Comparison of ENCODE assay signal across 11 cellular contexts in genomic region chr5:146052780-146053179, GRCh38. TPM values are rescaled to one million over a fixed set of nuclear protein-coding genes. Genes with fewer than 3 reads are reported as not detected.
DNase-seq lines count a peak whose midpoint lies in the region; ATAC-seq, FAIRE-seq and TF ChIP-seq lines count a peak whose summit lies in the region.
"Had no signal": no experiment of that assay in that cellular context is flagged by ENCODE, and none has a peak within 500 bp of the region (broad histone marks: within the 10 kb centered on the region; RNA-seq: fewer than 3 reads in every experiment).

No MANE protein-coding gene starts in this region.

- no peaks in the 10 kb centered on the region for H3K9me2 ChIP-seq in Loucy (replicated peaks; ENCODE audit: low read depth, low read length)

- H3K9ac ChIP-seq in Loucy (ENCODE audit: low read depth, low read length, poor library complexity, severe bottlenecking) (no peak overlapping the region), endodermal cell (ENCODE audit: extremely low read depth, low read length, poor library complexity, severe bottlenecking) (no peak overlapping the region)

- in situ Hi-C loops in gastrocnemius medialis (cut with MboI; ENCODE audit: low sequenced_read_pairs in 4 of 4), result loop anchor here (10.0 to 25.0 kb wide), 3 partner anchors 138 to 1848 kb away; no protein-coding TSS in a partner anchor

- DNase-seq in A549 (ENCODE audit: low read depth in 1 of 2, low spot score in 1 of 2), result no peak
- peak; percentile 72 for DNase-seq in endodermal cell
- no peak for DNase-seq in GM19238 (ENCODE audit: insufficient read length, low spot score)
- no peak for DNase-seq in SKM-1 treated with dmso at 0.1 percent for 144 hours (lab: John Stamatoyannopoulos, UW; ENCODE audit: unreplicated experiment)
- no peak for DNase-seq in gastrocnemius medialis
- no peak for DNase-seq in NCI-H1417 treated with DMSO at 0.1 percent for 48 hours (lab: John Stamatoyannopoulos, UW)
- DNase-seq: activated B cell treated with CpG ODN at 0.5 μM for 24 hours, NCI-H446 treated with DMSO at 0.1 percent for 48 hours had no signal

- ATAC-seq in A549, result peak; percentile 44 to 70; a peak in 3 of 6 replicates
- no peak for ATAC-seq in gastrocnemius medialis

- peak; percentile 49 to 66; a peak in 4 of 5 replicates for TF ChIP-seq RAD21 in A549 (conservative IDR thresholded peaks at IDR 0.05 in 1 of 2, IDR thresholded peaks at IDR 0.05 in 1 of 2)

- TF ChIP-seq CTCF in A549 (IDR thresholded peaks at IDR 0.05) (peak; percentile 43), GM12872 (IDR thresholded peaks at IDR 0.05; ENCODE audit: insufficient read depth, low read depth, low read length) (peak; percentile 35), Loucy (conservative IDR thresholded peaks at IDR 0.05; ENCODE audit: low read length) (peak; percentile 77), endodermal cell (conservative IDR thresholded peaks at IDR 0.05) (peak; percentile 75), gastrocnemius medialis (IDR thresholded peaks at IDR 0.05 in 4 of 5, conservative IDR thresholded peaks at IDR 0.05 in 1 of 5) (no peak)

- H2AFZ ChIP-seq in Loucy (ENCODE audit: low read length), result peak overlapping the region; percentile 71

- no peaks in the 10 kb centered on the region for H3K27me3 Mint-ChIP-seq in endodermal cell (ENCODE audit: insufficient read depth)

- no peak for FAIRE-seq in A549 (lab: Jason Lieb, UNC)
- FAIRE-seq: frontal cortex had no signal

- no peaks in the 10 kb centered on the region for H3K9me3 Mint-ChIP-seq in endodermal cell
- H3K9me3 Mint-ChIP-seq: activated B cell treated with CpG ODN at 0.5 μM for 24 hours had no signal

- H3K4me3 ChIP-seq in A549 (no peak overlapping the region), Loucy (ENCODE audit: low read length, poor library complexity, severe bottlenecking) (no peak overlapping the region), endodermal cell (ENCODE audit: low read length) (no peak overlapping the region), gastrocnemius medialis (no peak overlapping the region)

- H3K4me2 ChIP-seq in A549 (no peak overlapping the region), Loucy (ENCODE audit: low read depth, low read length, poor library complexity, severe bottlenecking) (no peak overlapping the region)

- no peak overlapping the region for H3K4me3 Mint-ChIP-seq in endodermal cell
- H3K4me3 Mint-ChIP-seq: activated B cell treated with CpG ODN at 0.5 μM for 24 hours had no signal

- peaks cover 5% of the 10 kb centered on the region; the same call in 2 of the 3 replicates for H3K4me1 ChIP-seq in A549
- peaks cover 3% of the 10 kb centered on the region for H3K4me1 ChIP-seq in Loucy (ENCODE audit: insufficient read depth, low read length, poor library complexity, severe bottlenecking)
- peaks cover 2% of the 10 kb centered on the region for H3K4me1 ChIP-seq in endodermal cell (ENCODE audit: control insufficient read depth, insufficient read depth, low read length)
- peaks cover 0 to 4% of the 10 kb centered on the region in 2 donors for H3K4me1 ChIP-seq in gastrocnemius medialis

- H3K27me3 ChIP-seq in Loucy (ENCODE audit: insufficient read depth, low read length, poor library complexity, severe bottlenecking), result no peaks in the 10 kb centered on the region
- H3K27me3 ChIP-seq in endodermal cell (ENCODE audit: control insufficient read depth, insufficient read depth, low read length, poor library complexity, severe bottlenecking), result no peaks in the 10 kb centered on the region
- no peaks in the 10 kb centered on the region for H3K27me3 ChIP-seq in gastrocnemius medialis

- CTCF ChIA-PET in A549 (lab: Yijun Ruan, JAX), result interaction anchor here (0.7 to 8.4 kb wide), 9 partner anchors 12 to 1847 kb away, joined by 3 to 81 read pairs (median 3); no protein-coding TSS in a partner anchor

- no peaks in the 10 kb centered on the region for H3K36me3 Mint-ChIP-seq in endodermal cell (ENCODE audit: low read depth)

- TF ChIP-seq EP300 in A549 (IDR thresholded peaks at IDR 0.05), result no peak

- no peaks in the 10 kb centered on the region for H3K4me1 Mint-ChIP-seq in endodermal cell
- H3K4me1 Mint-ChIP-seq: activated B cell treated with CpG ODN at 0.5 μM for 24 hours had no signal

- H3K36me3 ChIP-seq in Loucy (ENCODE audit: insufficient read depth, low read length), result no peaks in the 10 kb centered on the region
- H3K36me3 ChIP-seq in endodermal cell (ENCODE audit: control insufficient read depth, insufficient read depth, low read length), result no peaks in the 10 kb centered on the region
- no peaks in the 10 kb centered on the region for H3K36me3 ChIP-seq in gastrocnemius medialis

- H3K9me3 ChIP-seq in A549 (no peaks in the 10 kb centered on the region), Loucy (ENCODE audit: insufficient read depth, low read depth, low read length) (no peaks in the 10 kb centered on the region), endodermal cell (ENCODE audit: control insufficient read depth, low read length) (no peaks in the 10 kb centered on the region), gastrocnemius medialis (no peaks in the 10 kb centered on the region)

- H3K27ac ChIP-seq in A549, result no peak overlapping the region
- H3K27ac ChIP-seq in endodermal cell (ENCODE audit: low read depth, low read length), result no peak overlapping the region
- H3K27ac ChIP-seq in gastrocnemius medialis, result no peak overlapping the region

- POLR2A ChIA-PET in A549 (lab: Yijun Ruan, JAX), result no interaction called here

- H3K79me2 ChIP-seq in Loucy (ENCODE audit: insufficient read depth, low read length), result no peaks in the 10 kb centered on the region

- TF ChIP-seq POLR2A in A549 (IDR thresholded peaks at IDR 0.05; ENCODE audit: low read length) (no peak), gastrocnemius medialis (IDR thresholded peaks at IDR 0.05) (no peak)

- no peak overlapping the region for H3K27ac Mint-ChIP-seq in endodermal cell
- H3K27ac Mint-ChIP-seq: activated B cell treated with CpG ODN at 0.5 μM for 24 hours had no signal

- H3F3A ChIP-seq in Loucy (ENCODE audit: low read depth), result no peaks in the 10 kb centered on the region

- intact Hi-C loops in gastrocnemius medialis (cut with DNase I; ENCODE audit: low total_unique reads), result loop anchor here (5.0 kb wide), 1 partner anchor 1850 kb away; no protein-coding TSS in a partner anchor

- H4K20me1 ChIP-seq in Loucy (ENCODE audit: insufficient read depth, low read length, poor library complexity, severe bottlenecking), result no peaks in the 10 kb centered on the region

TF ChIP-seq in A549, 52 proteins besides CTCF, POLR2A, EP300 and RAD21:
- no peak for TF ChIP-seq EHMT2 (IDR thresholded peaks at IDR 0.05; ENCODE audit: low read depth)
- TF ChIP-seq ZFP36 (IDR thresholded peaks at IDR 0.05; ENCODE audit: borderline replicate concordance, partially characterized antibody), result no peak
- no peak for TF ChIP-seq MAX (IDR thresholded peaks at IDR 0.05)
- no peak for TF ChIP-seq HMGXB4 (CRISPR knock-in tag; IDR thresholded peaks at IDR 0.05; ENCODE audit: borderline replicate concordance)
- no peak for TF ChIP-seq POLR2AphosphoS2 (conservative IDR thresholded peaks at IDR 0.05; ENCODE audit: low read length)
- TF ChIP-seq HOXB5 (CRISPR knock-in tag; IDR thresholded peaks at IDR 0.05), result no peak
- no peak for TF ChIP-seq TFCP2L1 (CRISPR knock-in tag; IDR thresholded peaks at IDR 0.05)
- no peak for TF ChIP-seq SMC3 (IDR thresholded peaks at IDR 0.05)
- no peak for TF ChIP-seq ELK1 (IDR thresholded peaks at IDR 0.05; ENCODE audit: low read depth, low read length)
- TF ChIP-seq CBX8 (IDR thresholded peaks at IDR 0.05), result no peak
- no peak for TF ChIP-seq CHD4 (IDR thresholded peaks at IDR 0.05; ENCODE audit: borderline replicate concordance)
- TF ChIP-seq EHF (CRISPR knock-in tag; IDR thresholded peaks at IDR 0.05), result no peak

RNA-seq across cellular contexts. Expression of gene PLAC8L1, which starts 52.6 kb away (rescaled TPM):
- 0.70 and 0.74 TPM in 2 replicates for polyA plus RNA-seq in A549 (2011; rRNA removed)
- 0.47 and 0.50 TPM in 2 replicates for polyA plus RNA-seq in A549 (2012; cell fraction: cytosol; rRNA removed)
- polyA plus RNA-seq in A549 (2012; cell fraction: nucleus; rRNA removed), result 1.4 and 4.1 TPM in 2 replicates
- 0.34 to 0.84 TPM (median 0.41 TPM) in 3 replicates for polyA plus RNA-seq in A549 (2017; fragmentation: RNase III; extraction: RNeasy Plus Mini Kit Qiagen cat#74134 plus additional on column Dnase treatment)
- polyA minus RNA-seq in A549 (2011; rRNA and poly(A)+ RNA removed), result not detected in 2 replicates
- total RNA-seq in endodermal cell, result 1 to 10 TPM in 1 of 2 donors, under 1 TPM in 1; 1.00 to 1.5 TPM
- 0.82 TPM for polyA plus RNA-seq in endodermal cell (2013, experiment 1 of 2)
- not detected for polyA plus RNA-seq in endodermal cell (2013, experiment 2 of 2)
- total RNA-seq in gastrocnemius medialis, result not detected

Comparison
In these comparisons a context has a peak if more than half of its experiments do, and no peak if none do; other contexts are left out.
1. ATAC-seq: peak in A549 (2 of 2); none in gastrocnemius medialis (0 of 2).
2. CTCF ChIP-seq: peak in A549 (single experiment), GM12872 (single experiment), Loucy (single experiment) and endodermal cell (single experiment); none in gastrocnemius medialis (0 of 5).